In genomic region chr19:56367829-56368711, GRCh38 we compare ENCODE assay signal across 8 cellular contexts. TPM values are rescaled to one million over a fixed set of nuclear protein-coding genes. Genes with fewer than 3 reads are reported as not detected.
DNase-seq lines count a peak whose midpoint lies in the region; ATAC-seq and TF ChIP-seq lines count a peak whose summit lies in the region.

No MANE protein-coding gene starts in this region.

- H3K36me3 ChIP-seq in brain microvascular endothelial cell (replicated peaks) (peaks cover 23% of the 10 kb centered on the region), iPS DF 6.9 (ENCODE audit: control insufficient read depth, insufficient read depth, low read length) (0 out of 2 replicates have a peak, but pooled peaks cover 3% of the 10 kb centered on the region), vagina (peaks cover 0 to 27% of the 10 kb centered on the region in 2 donors)

- no peak for TF ChIP-seq POLR2A in vagina (IDR thresholded peaks at IDR 0.05)

- TF ChIP-seq CTCF in VCaP (conservative IDR thresholded peaks at IDR 0.05) (peak; percentile 17; the same call in 1 of the 2 replicates), brain microvascular endothelial cell (IDR thresholded peaks at IDR 0.05; ENCODE audit: low read depth, low read length, missing control alignments) (no peak), retinal pigment epithelial cell (conservative IDR thresholded peaks at IDR 0.05; ENCODE audit: low read depth, low read length) (no peak), vagina (IDR thresholded peaks at IDR 0.05) (no peak)

- DNase-seq in AG08396 (ENCODE audit: low spot score): peak; percentile 92
- peak; percentile 98 for DNase-seq in NCI-H1436 (lab: John Stamatoyannopoulos, UW)
- peak; percentile 97 for DNase-seq in brain microvascular endothelial cell
- DNase-seq in iPS DF 6.9 (ENCODE audit: low read depth, low spot score): peak; percentile 92
- peak; percentile 93 for DNase-seq in retinal pigment epithelial cell (ENCODE audit: low read depth)
- peak in 1 of 2 donors; percentile 93 for DNase-seq in vagina (ENCODE audit: extremely low spot score in 2 of 2)

- peak overlapping the region; percentile 92 for H3K27ac ChIP-seq in VCaP
- H3K27ac ChIP-seq in brain microvascular endothelial cell: peak overlapping the region; percentile 91
- H3K27ac ChIP-seq in iPS DF 6.9 (ENCODE audit: low read length): no peak overlapping the region
- H3K27ac ChIP-seq in vagina: peak overlapping the region; percentile 72

- ATAC-seq in GM21381 (IDR thresholded peaks at IDR 0.05; ENCODE audit: unreplicated experiment): peak; percentile 54

- in situ Hi-C loops in brain microvascular endothelial cell (cut with HindIII; ENCODE audit: low pct_ligation_motif_present, low sequenced_read_pairs): no loop called here

- H3K4me3 ChIP-seq in brain microvascular endothelial cell (ENCODE audit: low read depth, low read length): peak overlapping the region; percentile 73
- H3K4me3 ChIP-seq in iPS DF 6.9 (ENCODE audit: low read length): peak overlapping the region; percentile 79
- peak overlapping the region; percentile 71 for H3K4me3 ChIP-seq in retinal pigment epithelial cell (ENCODE audit: low read length)
- H3K4me3 ChIP-seq in vagina: peak overlapping the region; percentile 66 to 76

- H3K4me1 ChIP-seq in iPS DF 6.9 (ENCODE audit: control insufficient read depth, insufficient read depth, low read length) (no peaks in the 10 kb centered on the region), vagina (peaks cover 20% of the 10 kb centered on the region)

- H3K27me3 ChIP-seq in brain microvascular endothelial cell (replicated peaks) (no peaks in the 10 kb centered on the region), iPS DF 6.9 (ENCODE audit: control insufficient read depth, insufficient read depth, low read length) (no peaks in the 10 kb centered on the region), vagina (no peaks in the 10 kb centered on the region)

- intact Hi-C loops in vagina (cut with DNase I): no loop called here

- no CpG with 5 or more reads among the region's 65 CpGs for WGBS in iPS DF 6.9 (ENCODE audit: insufficient coverage, insufficient read length)

- H3K9me3 ChIP-seq in iPS DF 6.9 (ENCODE audit: control insufficient read depth, insufficient read depth, low read length): no peaks in the 10 kb centered on the region
- H3K9me3 ChIP-seq in vagina: no peaks in the 10 kb centered on the region

RNA-seq across cellular contexts. Expression of gene ZNF582, which starts 25.3 kb away (rescaled TPM):
- total RNA-seq in vagina: 6.9 TPM

RNA-seq across cellular contexts. Expression of gene ZNF583, which starts 36.1 kb away (rescaled TPM):
- total RNA-seq in vagina: 2.2 TPM

RNA-seq across cellular contexts. Expression of gene ZSCAN5A, which starts 53.4 kb away (rescaled TPM):
- total RNA-seq in vagina: 2.7 TPM
